In the genomic region with DNA sequence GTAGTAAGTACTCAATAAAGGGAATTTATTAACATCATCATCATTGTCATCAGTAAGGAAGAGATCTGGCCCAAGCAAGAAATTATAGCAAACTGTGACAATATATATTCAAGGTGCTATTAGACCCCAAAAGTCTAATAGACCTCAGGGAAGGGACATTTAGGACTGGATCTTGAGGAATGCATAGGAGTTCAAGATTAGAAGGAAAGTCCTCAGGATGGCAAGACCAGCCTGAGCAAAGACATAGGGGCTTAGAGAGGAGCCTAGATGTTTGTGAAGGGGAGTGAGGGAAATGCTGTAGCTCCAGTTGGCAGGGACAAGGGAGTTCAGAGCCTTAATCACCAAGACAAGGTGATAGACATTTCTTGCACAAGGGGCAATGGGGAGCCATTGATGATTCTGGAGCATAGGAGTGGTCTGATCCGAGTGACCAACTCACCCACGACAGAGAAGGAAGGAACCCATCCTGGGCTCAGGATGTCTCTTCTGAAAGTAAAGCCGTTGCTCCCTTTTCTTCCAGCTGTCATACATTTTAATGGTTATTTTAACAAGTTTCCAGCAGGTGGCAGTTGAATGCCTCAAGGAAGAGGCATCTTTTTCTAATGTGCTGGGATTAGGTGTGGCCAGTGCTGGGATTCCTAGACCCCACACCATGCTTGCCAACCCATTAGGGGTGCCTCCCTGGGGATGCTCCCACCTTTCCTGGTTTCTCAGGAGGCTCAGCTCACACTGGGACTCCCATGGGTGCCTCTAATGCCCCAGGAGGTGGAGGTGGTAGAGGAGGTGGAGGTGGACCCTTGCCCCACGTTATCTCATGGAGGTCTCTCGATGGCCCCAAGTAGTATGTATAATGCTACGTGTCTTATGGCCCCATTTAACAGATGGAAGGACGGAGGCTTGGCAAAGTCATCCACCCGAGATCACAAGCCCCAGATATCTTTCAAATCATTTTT, we compare ENCODE assay signal across 8 cellular contexts. TPM values are rescaled to one million over a fixed set of nuclear protein-coding genes. Genes with fewer than 3 reads are reported as not detected.
DNase-seq lines count a peak whose midpoint lies in the region; ATAC-seq and TF ChIP-seq lines count a peak whose summit lies in the region.

No MANE protein-coding gene starts in this region.

- ATAC-seq in body of pancreas (no peak), left lobe of liver (peak; percentile 51)

- intact Hi-C loops in body of pancreas (cut with DNase I): no loop called here

- no peak overlapping the region for H3K4me3 ChIP-seq in body of pancreas

- peak; percentile 55 for TF ChIP-seq CTCF in GM12872 (IDR thresholded peaks at IDR 0.05; ENCODE audit: insufficient read depth, low read depth, low read length)
- TF ChIP-seq CTCF in body of pancreas (IDR thresholded peaks at IDR 0.05): peak in 6 of 7 experiments; percentile 19 to 62 (median 53)

- no peaks in the 10 kb centered on the region for H3K4me1 ChIP-seq in body of pancreas

- no peaks in the 10 kb centered on the region for H3K9me3 Mint-ChIP-seq in activated CD4-positive, alpha-beta memory T cell treated with anti-CD3 and anti-CD28 coated beads, Interleukin-2, amount 10 ng/mL, durations not matched to agents 7 days and 5 days

- no peaks in the 10 kb centered on the region for H3K9me3 ChIP-seq in body of pancreas

- POLR2A ChIA-PET in activated CD4-positive, alpha-beta memory T cell treated with anti-CD3 and anti-CD28 coated beads, Interleukin-2, amount 10 ng/mL, durations not matched to agents 7 days and 5 days (lab: Charles Lee): no interaction called here

- no peaks in the 10 kb centered on the region for H3K36me3 ChIP-seq in body of pancreas (replicated peaks in 1 of 2; ENCODE audit: insufficient read depth in 1 of 2, low read depth in 2 of 2)

- H3K27ac ChIP-seq in body of pancreas: no peak overlapping the region

- H3K4me1 Mint-ChIP-seq in activated CD4-positive, alpha-beta memory T cell treated with anti-CD3 and anti-CD28 coated beads, Interleukin-2, amount 10 ng/mL, durations not matched to agents 7 days and 5 days: no peaks in the 10 kb centered on the region

- H3K27ac Mint-ChIP-seq in activated CD4-positive, alpha-beta memory T cell treated with anti-CD3 and anti-CD28 coated beads, Interleukin-2, amount 10 ng/mL, durations not matched to agents 7 days and 5 days: no peak overlapping the region

- DNase-seq in AG08395 (ENCODE audit: low spot score) (peak; percentile 67), NCI-H446 treated with DMSO at 0.1 percent for 48 hours (lab: John Stamatoyannopoulos, UW) (peak; percentile 21), body of pancreas (peak in 2 of 4 donors; percentile 13 to 14), left lobe of liver (ENCODE audit: low spot score) (no peak)
- no peak for DNase-seq in activated T-cell treated with anti-CD3 and anti-CD28 coated beads, Interleukin-2, amount 50 U/mL, for 1 hour
- no peak for DNase-seq in activated CD4-positive, alpha-beta memory T cell treated with anti-CD3 and anti-CD28 coated beads, Interleukin-2, amount 10 ng/mL, durations not matched to agents 7 days and 5 days
- DNase-seq in stimulated activated CD4-positive, alpha-beta T cell treated with anti-CD3 and anti-CD28 coated beads, Interleukin-2, amount 100 ng/mL, for 24 hours: no peak

- CTCF ChIA-PET in activated CD4-positive, alpha-beta memory T cell treated with anti-CD3 and anti-CD28 coated beads, Interleukin-2, amount 10 ng/mL, durations not matched to agents 7 days and 5 days (lab: Charles Lee): interaction anchor here (0.7 to 1.8 kb wide), 4 partner anchors 9 to 379 kb away, joined by 3 to 9 read pairs (median 4); no protein-coding TSS in a partner anchor

- H3K27me3 Mint-ChIP-seq in activated CD4-positive, alpha-beta memory T cell treated with anti-CD3 and anti-CD28 coated beads, Interleukin-2, amount 10 ng/mL, durations not matched to agents 7 days and 5 days: peaks cover 8% of the 10 kb centered on the region

- WGBS in body of pancreas, 2 donors: 26 to 38% methylated on average over 8 of the region's 8 CpGs

- H3K4me3 Mint-ChIP-seq in activated CD4-positive, alpha-beta memory T cell treated with anti-CD3 and anti-CD28 coated beads, Interleukin-2, amount 10 ng/mL, durations not matched to agents 7 days and 5 days: no peak overlapping the region

- H3K27me3 ChIP-seq in body of pancreas: no peaks in the 10 kb centered on the region

- no peaks in the 10 kb centered on the region for H3K36me3 Mint-ChIP-seq in activated CD4-positive, alpha-beta memory T cell treated with anti-CD3 and anti-CD28 coated beads, Interleukin-2, amount 10 ng/mL, durations not matched to agents 7 days and 5 days (ENCODE audit: low read depth)

- TF ChIP-seq POLR2A in body of pancreas (IDR thresholded peaks at IDR 0.05): no peak

RNA-seq across cellular contexts. Expression of gene PHETA1, which starts 37.8 kb away (rescaled TPM):
- total RNA-seq in body of pancreas (10 to 100 TPM; 20.4 to 31.4 TPM), left lobe of liver (9.4 TPM)
- total RNA-seq in activated CD4-positive, alpha-beta memory T cell treated with anti-CD3 and anti-CD28 coated beads, Interleukin-2, amount 10 ng/mL, durations not matched to agents 7 days and 5 days: under 1 TPM; 0.93 to 0.98 TPM

Comparison
In these comparisons a context has a peak if more than half of its experiments do, and no peak if none do; other contexts are left out.
1. DNase-seq: peak in AG08395 (single experiment) and NCI-H446 treated with DMSO at 0.1 percent for 48 hours (single experiment); none in left lobe of liver (single experiment), activated T-cell treated with anti-CD3 and anti-CD28 coated beads, Interleukin-2, amount 50 U/mL, for 1 hour (single experiment), activated CD4-positive, alpha-beta memory T cell treated with anti-CD3 and anti-CD28 coated beads, Interleukin-2, amount 10 ng/mL, durations not matched to agents 7 days and 5 days (single experiment) and stimulated activated CD4-positive, alpha-beta T cell treated with anti-CD3 and anti-CD28 coated beads, Interleukin-2, amount 100 ng/mL, for 24 hours (0 of 2).